Comparison of ENCODE assay signal across 17 cellular contexts in genomic region chr1:54795100-54795665, GRCh38. TPM values are rescaled to one million over a fixed set of nuclear protein-coding genes. Genes with fewer than 3 reads are reported as not detected.
DNase-seq lines count a peak whose midpoint lies in the region; ATAC-seq, FAIRE-seq and TF ChIP-seq lines count a peak whose summit lies in the region.
"Had no signal": no experiment of that assay in that cellular context is flagged by ENCODE, and none has a peak within 500 bp of the region (broad histone marks: within the 10 kb centered on the region; RNA-seq: fewer than 3 reads in every experiment).

No MANE protein-coding gene starts in this region.

- no peak for ATAC-seq in stimulated activated naive CD8-positive, alpha-beta T cell treated with anti-CD3 and anti-CD28 coated beads, Interleukin-15, amount 100 ng/mL, for 72 hours
- ATAC-seq: stimulated activated naive B cell treated with anti-CD40 and anti-IgM and Interleukin-4, amounts not matched to agents 10 μg/mL and 1 μg/mL and 100 μg/mL, for 72 hours had no signal

- no peak for TF ChIP-seq POLR2A in H54 (IDR thresholded peaks at IDR 0.05; ENCODE audit: low read depth, low read length)

- H3K27me3 ChIP-seq in layer of hippocampus (ENCODE audit: control insufficient read depth, insufficient read depth, low read length) (no peaks in the 10 kb centered on the region), right atrium auricular region (no peaks in the 10 kb centered on the region)

- no peak for DNase-seq in stimulated activated naive CD8-positive, alpha-beta T cell treated with anti-CD3 and anti-CD28 coated beads, Interleukin-15, amount 100 ng/mL, for 72 hours
- DNase-seq in activated T-helper 1 cell treated with anti-CD3 and anti-CD28 coated beads, Interleukin-12 subunit alpha, Interleukin-12 subunit beta, Interleukin-2, Interleukin-4 antibody, amounts not matched to agents 30 ng/mL and 10 ng/mL and 1 ng/mL, durations not matched to agents 14 hours and 24 hours and 36 hours (ENCODE audit: low spot score) = no peak
- DNase-seq in type B pancreatic cell (ENCODE audit: extremely low spot score, unreplicated experiment) (no peak), right atrium auricular region (ENCODE audit: low spot score) (no peak), NCI-H748 treated with DMSO at 0.1 percent for 48 hours (lab: John Stamatoyannopoulos, UW) (no peak), H54 (ENCODE audit: insufficient read length, low spot score) (no peak)
- DNase-seq: activated naive CD8-positive, alpha-beta T cell treated with anti-CD3 and anti-CD28 coated beads, Interleukin-2, amount 10 ng/mL, durations not matched to agents 7 days and 5 days; cerebellar nuclear complex; mesendoderm; NCI-H1105; NCI-H446 treated with DMSO at 0.1 percent for 48 hours; stimulated activated naive B cell treated with anti-CD40 and anti-IgM and Interleukin-4, amounts not matched to agents 10 μg/mL and 1 μg/mL and 100 μg/mL, for 72 hours had no signal

- H3K36me3 ChIP-seq in right atrium auricular region = no peaks in the 10 kb centered on the region

- intact Hi-C loops in activated T-helper 1 cell treated with anti-CD3 and anti-CD28 coated beads, Interleukin-12 subunit alpha, Interleukin-12 subunit beta, Interleukin-2, Interleukin-4 antibody, amounts not matched to agents 30 ng/mL and 10 ng/mL and 1 ng/mL, durations not matched to agents 14 hours and 24 hours and 36 hours (cut with micrococcal nuclease) = no loop called here

- H3K4me3 Mint-ChIP-seq in stimulated activated naive CD8-positive, alpha-beta T cell treated with anti-CD3 and anti-CD28 coated beads, Interleukin-15, Interleukin-2, amounts not matched to agents 100 ng/mL and 50 ng/mL, for 24 hours = no peak overlapping the region
- H3K4me3 Mint-ChIP-seq in stimulated activated naive CD8-positive, alpha-beta T cell treated with anti-CD3 and anti-CD28 coated beads, Interleukin-15, amount 100 ng/mL, for 72 hours = no peak overlapping the region
- no peak overlapping the region for H3K4me3 Mint-ChIP-seq in activated T-helper 1 cell treated with anti-CD3 and anti-CD28 coated beads, Interleukin-12 subunit alpha, Interleukin-12 subunit beta, Interleukin-2, Interleukin-4 antibody, amounts not matched to agents 30 ng/mL and 10 ng/mL and 1 ng/mL, durations not matched to agents 14 hours and 24 hours and 36 hours
- peak overlapping the region; percentile 59 for H3K4me3 Mint-ChIP-seq in type B pancreatic cell
- H3K4me3 Mint-ChIP-seq: activated naive CD8-positive, alpha-beta T cell treated with anti-CD3 and anti-CD28 coated beads, Interleukin-2, amount 10 ng/mL, durations not matched to agents 7 days and 5 days; B cell; stimulated activated naive B cell treated with anti-CD40 and anti-IgM and Interleukin-4, amounts not matched to agents 10 μg/mL and 1 μg/mL and 100 μg/mL, for 72 hours had no signal

- H3K4me1 Mint-ChIP-seq in stimulated activated naive CD8-positive, alpha-beta T cell treated with anti-CD3 and anti-CD28 coated beads, Interleukin-15, Interleukin-2, amounts not matched to agents 100 ng/mL and 50 ng/mL, for 24 hours (ENCODE audit: low read depth) = peaks cover 25% of the 10 kb centered on the region
- H3K4me1 Mint-ChIP-seq in stimulated activated naive CD8-positive, alpha-beta T cell treated with anti-CD3 and anti-CD28 coated beads, Interleukin-15, amount 100 ng/mL, for 72 hours = peaks cover 42% of the 10 kb centered on the region
- peaks cover 50% of the 10 kb centered on the region for H3K4me1 Mint-ChIP-seq in activated T-helper 1 cell treated with anti-CD3 and anti-CD28 coated beads, Interleukin-12 subunit alpha, Interleukin-12 subunit beta, Interleukin-2, Interleukin-4 antibody, amounts not matched to agents 30 ng/mL and 10 ng/mL and 1 ng/mL, durations not matched to agents 14 hours and 24 hours and 36 hours (ENCODE audit: low read depth)
- H3K4me1 Mint-ChIP-seq in type B pancreatic cell (ENCODE audit: unreplicated experiment) = peaks cover 16% of the 10 kb centered on the region

- H3K36me3 Mint-ChIP-seq in stimulated activated naive CD8-positive, alpha-beta T cell treated with anti-CD3 and anti-CD28 coated beads, Interleukin-15, Interleukin-2, amounts not matched to agents 100 ng/mL and 50 ng/mL, for 24 hours (ENCODE audit: low read depth) = peaks cover 6% of the 10 kb centered on the region
- peaks cover 4% of the 10 kb centered on the region for H3K36me3 Mint-ChIP-seq in activated T-helper 1 cell treated with anti-CD3 and anti-CD28 coated beads, Interleukin-12 subunit alpha, Interleukin-12 subunit beta, Interleukin-2, Interleukin-4 antibody, amounts not matched to agents 30 ng/mL and 10 ng/mL and 1 ng/mL, durations not matched to agents 14 hours and 24 hours and 36 hours (ENCODE audit: low read depth)
- H3K36me3 Mint-ChIP-seq in type B pancreatic cell = no peaks in the 10 kb centered on the region

- H3K4me1 ChIP-seq in right atrium auricular region = no peaks in the 10 kb centered on the region

- no peak overlapping the region for H3K4me3 ChIP-seq in right atrium auricular region

- H3K27ac ChIP-seq in layer of hippocampus (ENCODE audit: low read depth, low read length) (peak overlapping the region; percentile 12), right atrium auricular region (no peak overlapping the region)

- H3K27ac Mint-ChIP-seq in stimulated activated naive CD8-positive, alpha-beta T cell treated with anti-CD3 and anti-CD28 coated beads, Interleukin-15, Interleukin-2, amounts not matched to agents 100 ng/mL and 50 ng/mL, for 24 hours = peak overlapping the region; percentile 5
- no peak overlapping the region for H3K27ac Mint-ChIP-seq in stimulated activated naive CD8-positive, alpha-beta T cell treated with anti-CD3 and anti-CD28 coated beads, Interleukin-15, amount 100 ng/mL, for 72 hours
- peak overlapping the region; percentile 34 for H3K27ac Mint-ChIP-seq in activated T-helper 1 cell treated with anti-CD3 and anti-CD28 coated beads, Interleukin-12 subunit alpha, Interleukin-12 subunit beta, Interleukin-2, Interleukin-4 antibody, amounts not matched to agents 30 ng/mL and 10 ng/mL and 1 ng/mL, durations not matched to agents 14 hours and 24 hours and 36 hours
- peak overlapping the region; percentile 97 for H3K27ac Mint-ChIP-seq in type B pancreatic cell
- H3K27ac Mint-ChIP-seq: activated naive CD8-positive, alpha-beta T cell treated with anti-CD3 and anti-CD28 coated beads, Interleukin-2, amount 10 ng/mL, durations not matched to agents 7 days and 5 days; B cell; progenitor cell of endocrine pancreas; stimulated activated naive B cell treated with anti-CD40 and anti-IgM and Interleukin-4, amounts not matched to agents 10 μg/mL and 1 μg/mL and 100 μg/mL, for 72 hours had no signal

- no peak for FAIRE-seq in H54 (lab: Jason Lieb, UNC)

- H3K27me3 Mint-ChIP-seq in stimulated activated naive CD8-positive, alpha-beta T cell treated with anti-CD3 and anti-CD28 coated beads, Interleukin-15, Interleukin-2, amounts not matched to agents 100 ng/mL and 50 ng/mL, for 24 hours = no peaks in the 10 kb centered on the region
- no peaks in the 10 kb centered on the region for H3K27me3 Mint-ChIP-seq in stimulated activated naive CD8-positive, alpha-beta T cell treated with anti-CD3 and anti-CD28 coated beads, Interleukin-15, amount 100 ng/mL, for 72 hours
- H3K27me3 Mint-ChIP-seq in activated T-helper 1 cell treated with anti-CD3 and anti-CD28 coated beads, Interleukin-12 subunit alpha, Interleukin-12 subunit beta, Interleukin-2, Interleukin-4 antibody, amounts not matched to agents 30 ng/mL and 10 ng/mL and 1 ng/mL, durations not matched to agents 14 hours and 24 hours and 36 hours (ENCODE audit: insufficient read depth) = no peaks in the 10 kb centered on the region
- H3K27me3 Mint-ChIP-seq in type B pancreatic cell = peaks cover 5% of the 10 kb centered on the region
- H3K27me3 Mint-ChIP-seq: activated naive CD8-positive, alpha-beta T cell treated with anti-CD3 and anti-CD28 coated beads, Interleukin-2, amount 10 ng/mL, durations not matched to agents 7 days and 5 days; B cell; stimulated activated naive B cell treated with anti-CD40 and anti-IgM and Interleukin-4, amounts not matched to agents 10 μg/mL and 1 μg/mL and 100 μg/mL, for 72 hours had no signal

- peaks cover 0 to 9% of the 10 kb centered on the region in 2 donors for H3K9me3 ChIP-seq in right atrium auricular region

- peaks cover 4% of the 10 kb centered on the region for H3K9me3 Mint-ChIP-seq in stimulated activated naive CD8-positive, alpha-beta T cell treated with anti-CD3 and anti-CD28 coated beads, Interleukin-15, Interleukin-2, amounts not matched to agents 100 ng/mL and 50 ng/mL, for 24 hours
- H3K9me3 Mint-ChIP-seq in stimulated activated naive CD8-positive, alpha-beta T cell treated with anti-CD3 and anti-CD28 coated beads, Interleukin-15, amount 100 ng/mL, for 72 hours = no peaks in the 10 kb centered on the region
- H3K9me3 Mint-ChIP-seq in activated T-helper 1 cell treated with anti-CD3 and anti-CD28 coated beads, Interleukin-12 subunit alpha, Interleukin-12 subunit beta, Interleukin-2, Interleukin-4 antibody, amounts not matched to agents 30 ng/mL and 10 ng/mL and 1 ng/mL, durations not matched to agents 14 hours and 24 hours and 36 hours = peaks cover 3% of the 10 kb centered on the region
- H3K9me3 Mint-ChIP-seq in type B pancreatic cell = no peaks in the 10 kb centered on the region

- TF ChIP-seq CTCF in type B pancreatic cell (conservative IDR thresholded peaks at IDR 0.05) (no peak), right atrium auricular region (IDR thresholded peaks at IDR 0.05) (no peak)

RNA-seq across cellular contexts. Expression of gene TTC22, which starts 5.9 kb away (rescaled TPM):
- total RNA-seq in activated T-helper 1 cell treated with anti-CD3 and anti-CD28 coated beads, Interleukin-12 subunit alpha, Interleukin-12 subunit beta, Interleukin-2, Interleukin-4 antibody, amounts not matched to agents 30 ng/mL and 10 ng/mL and 1 ng/mL, durations not matched to agents 14 hours and 24 hours and 36 hours = 2.2 and 2.3 TPM in 2 replicates
- total RNA-seq in type B pancreatic cell (ENCODE audit: low replicate concordance) = 7.0 and 12.4 TPM in 2 replicates
- total RNA-seq in right atrium auricular region = under 1 TPM; 0.43 to 0.70 TPM
- total RNA-seq: Daoy had no signal

RNA-seq across cellular contexts. Expression of gene PARS2, which starts 30.9 kb away (rescaled TPM):
- total RNA-seq in activated T-helper 1 cell treated with anti-CD3 and anti-CD28 coated beads, Interleukin-12 subunit alpha, Interleukin-12 subunit beta, Interleukin-2, Interleukin-4 antibody, amounts not matched to agents 30 ng/mL and 10 ng/mL and 1 ng/mL, durations not matched to agents 14 hours and 24 hours and 36 hours = 5.9 and 6.7 TPM in 2 replicates
- 9.5 and 10.2 TPM in 2 replicates for total RNA-seq in type B pancreatic cell (ENCODE audit: low replicate concordance)
- total RNA-seq in right atrium auricular region = 1 to 10 TPM; 3.9 to 4.0 TPM

Comparison
In these comparisons a context has a peak if more than half of its experiments do, and no peak if none do; other contexts are left out.
1. H3K27ac Mint-ChIP-seq: peak in stimulated activated naive CD8-positive, alpha-beta T cell treated with anti-CD3 and anti-CD28 coated beads, Interleukin-15, Interleukin-2, amounts not matched to agents 100 ng/mL and 50 ng/mL, for 24 hours (single experiment), activated T-helper 1 cell treated with anti-CD3 and anti-CD28 coated beads, Interleukin-12 subunit alpha, Interleukin-12 subunit beta, Interleukin-2, Interleukin-4 antibody, amounts not matched to agents 30 ng/mL and 10 ng/mL and 1 ng/mL, durations not matched to agents 14 hours and 24 hours and 36 hours (single experiment) and type B pancreatic cell (single experiment); none in stimulated activated naive CD8-positive, alpha-beta T cell treated with anti-CD3 and anti-CD28 coated beads, Interleukin-15, amount 100 ng/mL, for 72 hours (0 of 2).